In the genomic region with DNA sequence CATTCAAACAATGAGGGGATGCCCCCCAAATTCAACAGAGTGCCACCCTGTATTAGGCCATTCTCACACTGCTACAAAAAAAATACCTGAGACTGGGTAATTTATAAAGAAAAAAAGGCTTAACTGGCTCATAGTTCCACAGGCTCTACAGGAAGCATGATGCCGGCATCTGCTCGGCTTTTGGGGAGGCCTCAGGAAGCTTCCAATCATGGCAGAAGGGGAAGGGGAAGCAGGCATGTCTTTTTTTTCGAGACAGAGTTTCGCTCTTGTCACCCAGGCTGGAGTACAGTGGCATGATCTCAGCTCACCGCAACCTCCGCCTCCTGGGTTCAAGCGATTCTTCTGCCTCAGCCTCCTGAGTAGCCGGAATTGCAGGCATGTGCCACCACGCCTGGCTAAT, we compare ENCODE assay signal across 8 cellular contexts. TPM values are rescaled to one million over a fixed set of nuclear protein-coding genes. Genes with fewer than 3 reads are reported as not detected.
DNase-seq lines count a peak whose midpoint lies in the region; ATAC-seq, FAIRE-seq and TF ChIP-seq lines count a peak whose summit lies in the region.
"Not testable (repeated sequence)": the region's sequence is repeated elsewhere in the genome, so short reads cannot be mapped to it uniquely, and the experiment has no call there.

No MANE protein-coding gene starts in this region.

- H3K36me3 ChIP-seq in Caco-2 (ENCODE audit: control insufficient read depth, insufficient read depth, low read length); right lobe of liver; spleen; upper lobe of right lung: not testable (repeated sequence)

- intact Hi-C loops in Caco-2 (cut with micrococcal nuclease; ENCODE audit: unreplicated experiment) = loop anchor here (5.0 kb wide), 2 partner anchors 61 to 181 kb away; no protein-coding TSS in a partner anchor
- intact Hi-C loops in dendritic cell treated with granulocyte-macrophage colony-stimulating factor and Interleukin-4, amounts not matched to agents 40 ng/mL and 50 ng/mL, for 4 days (cut with micrococcal nuclease) = loop anchor here (5.0 kb wide), 1 partner anchor 109 kb away; the partner anchor contains the start of gene KIAA0232
- intact Hi-C loops in right lobe of liver (cut with DNase I); spleen (cut with DNase I; ENCODE audit: low total_unique reads); upper lobe of right lung (cut with DNase I): not testable (repeated sequence)

- FAIRE-seq in A549 (lab: Jason Lieb, UNC) = not testable (repeated sequence)

- WGBS in A549 (ENCODE audit: missing lambda C conversion rate) = 94% methylated on average over 8 of the region's 9 CpGs
- WGBS in right lobe of liver (ENCODE audit: insufficient coverage, low coverage, low lambda C conversion rate, missing lambda C conversion rate) = 97% methylated on average over 4 of the region's 9 CpGs
- WGBS in spleen, 5 donors = 80 to 90% (median 85%) methylated on average over 9 of the region's 9 CpGs

- not testable (repeated sequence) for TF ChIP-seq RAD21 in A549 (conservative IDR thresholded peaks at IDR 0.05 in 1 of 2, IDR thresholded peaks at IDR 0.05 in 1 of 2)

- not testable (repeated sequence) for H3K4me3 Mint-ChIP-seq in Caco-2 (ENCODE audit: unreplicated experiment); T-helper 2 cell treated with Interferon-gamma antibody and Interleukin-4, amounts not matched to agents 5 μg/mL and 100 μg/mL, for 36 hours; dendritic cell treated with granulocyte-macrophage colony-stimulating factor and Interleukin-4, amounts not matched to agents 40 ng/mL and 50 ng/mL, for 4 days

- peak overlapping the region; percentile 89 for H3K27ac Mint-ChIP-seq in Caco-2 (ENCODE audit: unreplicated experiment)
- peak overlapping the region; percentile 31 for H3K27ac Mint-ChIP-seq in T-helper 2 cell treated with Interferon-gamma antibody and Interleukin-4, amounts not matched to agents 5 μg/mL and 100 μg/mL, for 36 hours
- peak overlapping the region; percentile 92 for H3K27ac Mint-ChIP-seq in dendritic cell treated with granulocyte-macrophage colony-stimulating factor and Interleukin-4, amounts not matched to agents 40 ng/mL and 50 ng/mL, for 4 days

- TF ChIP-seq POLR2A in A549 (IDR thresholded peaks at IDR 0.05; ENCODE audit: low read length); right lobe of liver (IDR thresholded peaks at IDR 0.05); spleen (IDR thresholded peaks at IDR 0.05): not testable (repeated sequence)

- not testable (repeated sequence) for H3K27me3 ChIP-seq in Caco-2 (replicated peaks; ENCODE audit: control insufficient read depth, insufficient read depth, low read length); right lobe of liver; spleen (replicated peaks in 1 of 7); upper lobe of right lung

- TF ChIP-seq EP300 in A549 (IDR thresholded peaks at IDR 0.05) = not testable (repeated sequence)

- DNase-seq in A549 (ENCODE audit: low read depth in 1 of 2, low spot score in 1 of 2); Caco-2; T-helper 2 cell treated with Interferon-gamma antibody and Interleukin-4, amounts not matched to agents 5 μg/mL and 100 μg/mL, for 36 hours (ENCODE audit: low spot score); right lobe of liver; spleen; upper lobe of right lung: not testable (repeated sequence)
- peak; percentile 27 for DNase-seq in activated effector memory CD4-positive, alpha-beta T cell treated with anti-CD3 and anti-CD28 coated beads, Interleukin-2, amount 50 U/mL, for 16 hours

- H3K9me3 ChIP-seq in A549 = peaks cover 12% of the 10 kb centered on the region; the same call in 2 of the 3 replicates
- peaks cover 14% of the 10 kb centered on the region; the same call in 1 of the 2 replicates for H3K9me3 ChIP-seq in Caco-2
- not testable (repeated sequence) for H3K9me3 ChIP-seq in right lobe of liver, upper lobe of right lung
- H3K9me3 ChIP-seq in spleen = peaks cover 0 to 15% (median 9%) of the 10 kb centered on the region in 8 donors

- POLR2A ChIA-PET in A549 (lab: Yijun Ruan, JAX); Caco-2 (lab: Charles Lee): not testable (repeated sequence)

- H3K4me2 ChIP-seq in A549 = not testable (repeated sequence)

- not testable (repeated sequence) for H3K9me3 Mint-ChIP-seq in Caco-2 (ENCODE audit: unreplicated experiment); dendritic cell treated with granulocyte-macrophage colony-stimulating factor and Interleukin-4, amounts not matched to agents 40 ng/mL and 50 ng/mL, for 4 days
- H3K9me3 Mint-ChIP-seq in T-helper 2 cell treated with Interferon-gamma antibody and Interleukin-4, amounts not matched to agents 5 μg/mL and 100 μg/mL, for 36 hours = peaks cover 11% of the 10 kb centered on the region

- CTCF ChIA-PET in A549 (lab: Yijun Ruan, JAX); Caco-2 (lab: Charles Lee): not testable (repeated sequence)

- TF ChIP-seq CTCF in A549 (IDR thresholded peaks at IDR 0.05); Caco-2 (IDR thresholded peaks at IDR 0.05; ENCODE audit: insufficient read depth in 1 of 2, low read depth in 1 of 2, low read length in 1 of 2, severe bottlenecking in 1 of 2, unreplicated experiment in 1 of 2); right lobe of liver (IDR thresholded peaks at IDR 0.05); spleen (IDR thresholded peaks at IDR 0.05 in 8 of 11, conservative IDR thresholded peaks at IDR 0.05 in 3 of 11); upper lobe of right lung (IDR thresholded peaks at IDR 0.05): not testable (repeated sequence)

- peak overlapping the region; percentile 90 to 95 for H3K27ac ChIP-seq in A549
- peak overlapping the region in 2 of 3 donors; percentile 52 to 87 for H3K27ac ChIP-seq in right lobe of liver
- H3K27ac ChIP-seq in spleen = peak overlapping the region in 6 of 8 donors; percentile 68 to 87 (median 80)
- peak overlapping the region; percentile 73 for H3K27ac ChIP-seq in upper lobe of right lung

- not testable (repeated sequence) for H3K4me3 ChIP-seq in A549; Caco-2 (ENCODE audit: low read depth, low read length); right lobe of liver; spleen; upper lobe of right lung

- not testable (repeated sequence) for BruUV-seq in Caco-2 (replicated peaks; lab: Mats Ljungman, UMichigan)

- not testable (repeated sequence) for H3K27me3 Mint-ChIP-seq in Caco-2 (ENCODE audit: insufficient read depth, unreplicated experiment); T-helper 2 cell treated with Interferon-gamma antibody and Interleukin-4, amounts not matched to agents 5 μg/mL and 100 μg/mL, for 36 hours (ENCODE audit: low read depth); dendritic cell treated with granulocyte-macrophage colony-stimulating factor and Interleukin-4, amounts not matched to agents 40 ng/mL and 50 ng/mL, for 4 days

- H3K36me3 Mint-ChIP-seq in Caco-2 (ENCODE audit: insufficient read depth, unreplicated experiment) = peaks cover 55% of the 10 kb centered on the region
- H3K36me3 Mint-ChIP-seq in T-helper 2 cell treated with Interferon-gamma antibody and Interleukin-4, amounts not matched to agents 5 μg/mL and 100 μg/mL, for 36 hours (ENCODE audit: low read depth) = not testable (repeated sequence)
- peaks cover 11% of the 10 kb centered on the region for H3K36me3 Mint-ChIP-seq in dendritic cell treated with granulocyte-macrophage colony-stimulating factor and Interleukin-4, amounts not matched to agents 40 ng/mL and 50 ng/mL, for 4 days (ENCODE audit: low read depth)

- peaks cover 25% of the 10 kb centered on the region for H3K4me1 Mint-ChIP-seq in Caco-2 (ENCODE audit: low read depth, unreplicated experiment)
- peaks cover 23% of the 10 kb centered on the region for H3K4me1 Mint-ChIP-seq in T-helper 2 cell treated with Interferon-gamma antibody and Interleukin-4, amounts not matched to agents 5 μg/mL and 100 μg/mL, for 36 hours (ENCODE audit: low read depth)
- peaks cover 81% of the 10 kb centered on the region for H3K4me1 Mint-ChIP-seq in dendritic cell treated with granulocyte-macrophage colony-stimulating factor and Interleukin-4, amounts not matched to agents 40 ng/mL and 50 ng/mL, for 4 days (ENCODE audit: low read depth)

- H3K4me1 ChIP-seq in A549 = peaks cover 42% of the 10 kb centered on the region
- peaks cover 33% of the 10 kb centered on the region for H3K4me1 ChIP-seq in Caco-2
- H3K4me1 ChIP-seq in right lobe of liver = peaks cover 2 to 48% (median 18%) of the 10 kb centered on the region in 4 donors
- peaks cover 32 to 78% (median 60%) of the 10 kb centered on the region in 6 donors for H3K4me1 ChIP-seq in spleen
- H3K4me1 ChIP-seq in upper lobe of right lung = peaks cover 27% of the 10 kb centered on the region

- ATAC-seq in A549, right lobe of liver, upper lobe of right lung: not testable (repeated sequence)

RNA-seq across cellular contexts. Expression of gene TBC1D14, which starts 18.7 kb away (rescaled TPM):
- polyA plus RNA-seq in A549 (2011; rRNA removed) (35.8 and 39.0 TPM in 2 replicates), A549 (2017; fragmentation: RNase III; extraction: RNeasy Plus Mini Kit Qiagen cat#74134 plus additional on column Dnase treatment) (25.4 to 30.2 TPM (median 28.3 TPM) in 3 replicates), spleen (10 to 100 TPM; 13.7 to 24.0 (median 18.2) TPM)
- 29.8 and 36.1 TPM in 2 replicates for polyA plus RNA-seq in A549 (2012; cell fraction: cytosol; rRNA removed)
- 25.3 and 31.9 TPM in 2 replicates for polyA plus RNA-seq in A549 (2012; cell fraction: nucleus; rRNA removed)
- polyA minus RNA-seq in A549 (2011; rRNA and poly(A)+ RNA removed) = 37.2 and 39.4 TPM in 2 replicates
- total RNA-seq in Caco-2 (2022) (54.0 and 57.6 TPM in 2 replicates), right lobe of liver (10 to 100 TPM; 14.1 to 34.8 (median 30.6) TPM), spleen (100 to 1,000 TPM in 1 of 7 donors, 10 to 100 TPM in 6; 45.7 to 114 (median 79.2) TPM), upper lobe of right lung (51.8 TPM)

Comparison
In these comparisons a context has a peak if more than half of its experiments do, and no peak if none do; other contexts are left out.
1. H3K27ac Mint-ChIP-seq: peak in every context shown above with its lines; median percentile 92 in dendritic cell treated with granulocyte-macrophage colony-stimulating factor and Interleukin-4, amounts not matched to agents 40 ng/mL and 50 ng/mL, for 4 days; 89 in Caco-2; 31 in T-helper 2 cell treated with Interferon-gamma antibody and Interleukin-4, amounts not matched to agents 5 μg/mL and 100 μg/mL, for 36 hours.